ENCODE assay signal across 8 cellular contexts in the genomic region with DNA sequence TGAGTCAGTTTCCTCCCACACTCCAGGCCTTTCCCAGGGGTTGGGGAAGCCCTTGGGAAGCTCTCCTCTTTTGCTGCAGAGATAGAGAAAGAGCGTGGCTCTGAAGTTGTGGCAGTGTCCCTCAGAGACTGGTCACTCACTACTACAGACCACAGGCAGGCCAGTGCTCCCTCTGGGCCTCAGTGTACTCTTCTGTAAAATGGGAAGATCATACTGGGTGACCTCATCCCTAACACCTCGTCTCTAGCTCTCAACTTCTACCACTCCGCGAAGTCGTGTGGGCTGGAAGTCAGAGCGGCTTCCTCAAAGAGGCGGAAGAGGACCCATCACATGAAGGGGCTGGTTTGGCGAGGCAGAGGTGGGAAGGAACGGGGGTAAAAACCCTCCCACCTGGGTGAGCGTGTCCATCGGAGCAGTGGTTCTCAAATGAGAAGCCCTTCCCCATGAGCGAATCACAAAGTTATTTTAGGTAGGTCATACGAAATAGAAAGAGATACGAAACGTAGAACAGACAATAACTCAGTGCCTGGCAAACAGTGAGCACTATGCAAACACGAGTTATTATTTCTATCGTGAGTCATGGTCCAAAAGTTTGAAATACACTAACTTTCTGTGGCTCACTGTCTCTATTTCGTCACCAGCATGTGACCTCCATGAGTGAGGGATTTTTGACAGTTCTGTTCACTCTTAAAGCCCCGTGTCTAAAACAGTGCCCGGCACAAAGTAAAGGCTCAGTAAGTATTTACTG. TPM values are rescaled to one million over a fixed set of nuclear protein-coding genes. Genes with fewer than 3 reads are reported as not detected.
DNase-seq lines count a peak whose midpoint lies in the region; ATAC-seq and TF ChIP-seq lines count a peak whose summit lies in the region.

No MANE protein-coding gene starts in this region.

- H3K4me3 ChIP-seq in PC-9 (no peak overlapping the region), fibroblast of mammary gland (ENCODE audit: control insufficient read depth, low read depth, low read length) (no peak overlapping the region), skeletal muscle satellite cell (ENCODE audit: low read length) (peak overlapping the region; percentile 18), WERI-Rb-1 (ENCODE audit: low read depth, low read length) (no peak overlapping the region)

- H3K27me3 ChIP-seq in PC-9 (ENCODE audit: insufficient read depth, low read depth) (no peaks in the 10 kb centered on the region), skeletal muscle satellite cell (ENCODE audit: control insufficient read depth, insufficient read depth, low read length) (peaks cover 11% of the 10 kb centered on the region), WERI-Rb-1 (ENCODE audit: insufficient read depth, low read depth, severe bottlenecking) (no peaks in the 10 kb centered on the region)

- no peak overlapping the region for H2AFZ ChIP-seq in PC-9

- H3F3A ChIP-seq in PC-9 (ENCODE audit: insufficient read depth, low read depth): no peaks in the 10 kb centered on the region

- intact Hi-C loops in PC-9 (cut with micrococcal nuclease; ENCODE audit: unreplicated experiment): no loop called here

- TF ChIP-seq CTCF in PC-9 (conservative IDR thresholded peaks at IDR 0.05): no peak
- no peak for TF ChIP-seq CTCF in fibroblast of mammary gland (conservative IDR thresholded peaks at IDR 0.05; ENCODE audit: control insufficient read depth, insufficient read depth, low read depth, low read length)
- no peak for TF ChIP-seq CTCF in WERI-Rb-1 (IDR thresholded peaks at IDR 0.05; ENCODE audit: low read depth, low read length)

- POLR2A ChIA-PET in PC-9 (lab: Charles Lee; ENCODE audit: unreplicated experiment): no interaction called here

- peak; percentile 14 for DNase-seq in GM04503 (ENCODE audit: low read depth)
- peak in 1 of 2 experiments; percentile 67 for DNase-seq in PC-9
- DNase-seq in fibroblast of mammary gland (ENCODE audit: low read depth): peak; percentile 86
- no peak for DNase-seq in SHP77 treated with DMSO at 0.1 percent for 48 hours (lab: John Stamatoyannopoulos, UW)
- DNase-seq in WERI-Rb-1: no peak
- no peak for DNase-seq in 8988T

- H3K36me3 ChIP-seq in PC-9 (ENCODE audit: low read depth) (no peaks in the 10 kb centered on the region), skeletal muscle satellite cell (ENCODE audit: insufficient read depth, low read length) (no peaks in the 10 kb centered on the region), WERI-Rb-1 (no peaks in the 10 kb centered on the region)

- H4K20me1 ChIP-seq in PC-9 (ENCODE audit: insufficient read depth): no peaks in the 10 kb centered on the region

- CTCF ChIA-PET in PC-9 (lab: Charles Lee): no interaction called here

- no peak overlapping the region for H3K9ac ChIP-seq in skeletal muscle satellite cell (ENCODE audit: low read depth, low read length)

- H3K4me1 ChIP-seq in PC-9 (replicated peaks; ENCODE audit: insufficient read depth) (peaks cover 8% of the 10 kb centered on the region; the same call in 1 of the 2 replicates), skeletal muscle satellite cell (ENCODE audit: control insufficient read depth, insufficient read depth, low read length) (peaks cover 10% of the 10 kb centered on the region)

- H3K9me3 ChIP-seq in PC-9 (ENCODE audit: insufficient read depth, low read depth): no peaks in the 10 kb centered on the region
- H3K9me3 ChIP-seq in skeletal muscle satellite cell (replicated peaks; ENCODE audit: low read length): no peaks in the 10 kb centered on the region
- H3K9me3 ChIP-seq in WERI-Rb-1 (ENCODE audit: severe bottlenecking): no peaks in the 10 kb centered on the region

- H3K9me2 ChIP-seq in PC-9 (ENCODE audit: insufficient read depth): no peaks in the 10 kb centered on the region

- H3K27ac ChIP-seq in PC-9 (no peak overlapping the region), WERI-Rb-1 (no peak overlapping the region)

- no TSS peak for BruUV-seq in PC-9 (replicated peaks; lab: Mats Ljungman, UMichigan)

- H3K4me2 ChIP-seq in PC-9 (peak overlapping the region; percentile 24), skeletal muscle satellite cell (ENCODE audit: low read length) (peak overlapping the region; percentile 45)

- no peaks in the 10 kb centered on the region for H3K79me2 ChIP-seq in PC-9 (ENCODE audit: low read depth)

- ATAC-seq in GM21576 (IDR thresholded peaks at IDR 0.05; ENCODE audit: unreplicated experiment): no peak

RNA-seq across cellular contexts. Expression of a gene that starts 32.7 kb away (rescaled TPM):
- total RNA-seq in PC-9 (2021): 32.6 and 37.3 TPM in 2 replicates
- total RNA-seq in skeletal muscle satellite cell (2012; rRNA removed): 10.5 and 13.2 TPM in 2 replicates

Comparison
In these comparisons a context has a peak if more than half of its experiments do, and no peak if none do; other contexts are left out.
1. DNase-seq: peak in GM04503 (single experiment) and fibroblast of mammary gland (single experiment); none in SHP77 treated with DMSO at 0.1 percent for 48 hours (single experiment), WERI-Rb-1 (single experiment) and 8988T (single experiment).